Comparison of ENCODE assay signal across 19 cellular contexts in genomic region chr10:17747883-17748550, GRCh38. TPM values are rescaled to one million over a fixed set of nuclear protein-coding genes. Genes with fewer than 3 reads are reported as not detected.
DNase-seq lines count a peak whose midpoint lies in the region; FAIRE-seq and TF ChIP-seq lines count a peak whose summit lies in the region.
"Had no signal": no experiment of that assay in that cellular context is flagged by ENCODE, and none has a peak within 500 bp of the region (broad histone marks: within the 10 kb centered on the region; RNA-seq: fewer than 3 reads in every experiment).

No MANE protein-coding gene starts in this region.

- no peak for TF ChIP-seq CTCF in ascending aorta (IDR thresholded peaks at IDR 0.05)

- no peak overlapping the region for H3K27ac ChIP-seq in ascending aorta
- H3K27ac ChIP-seq: C4-2B, epithelial cell of prostate, spleen, tibial artery had no signal

- peak; percentile 21 for FAIRE-seq in GM12892 (lab: Jason Lieb, UNC)
- FAIRE-seq: kidney had no signal

- H3K9me3 ChIP-seq in ascending aorta, result no peaks in the 10 kb centered on the region
- H3K9me3 ChIP-seq: spleen, tibial artery had no signal

- H3K4me3 ChIP-seq in ascending aorta, result no peak overlapping the region
- H3K4me3 ChIP-seq: spleen, tibial artery had no signal

- in situ Hi-C loops in SK-MEL-5 (cut with HindIII; ENCODE audit: low pct_unique_long_range_greater_than_20kb, low sequenced_read_pairs), result no loop called here

- no peaks in the 10 kb centered on the region for H3K27me3 ChIP-seq in ascending aorta
- H3K27me3 ChIP-seq: spleen, tibial artery had no signal

- DNase-seq in GM12892 (ENCODE audit: insufficient read length) (no peak), SK-MEL-5 (ENCODE audit: low read depth, low spot score) (peak; percentile 3), fibroblast of peridontal ligament (ENCODE audit: extremely low read depth) (peak; percentile 47), renal cortical epithelial cell (ENCODE audit: low read depth) (peak; percentile 65), ascending aorta (ENCODE audit: low spot score in 2 of 2) (no peak), mucosa of gallbladder (ENCODE audit: low spot score) (no peak)
- DNase-seq in activated effector memory CD4-positive, alpha-beta T cell treated with Interleukin-2 at 50 U/mL for 16 hours, result no peak
- DNase-seq: activated B cell treated with CpG ODN at 0.5 μM for 24 hours; activated CD8-positive, alpha-beta memory T cell treated with anti-CD3 and anti-CD28 coated beads for 24 hours; anterior cingulate cortex; cortex of kidney; DMS79; kidney; NCI-H1092; NCI-H2171; spleen; tibial artery had no signal

- no peaks in the 10 kb centered on the region for H3K4me1 ChIP-seq in ascending aorta

- intact Hi-C loops in ascending aorta (cut with DNase I), result no loop called here

- H3K36me3 ChIP-seq in ascending aorta, result no peaks in the 10 kb centered on the region
- H3K36me3 ChIP-seq: spleen, tibial artery had no signal

- TF ChIP-seq POLR2A in GM12892 (IDR thresholded peaks at IDR 0.05; ENCODE audit: low read depth, low read length), result no peak

RNA-seq across cellular contexts. Expression of gene TMEM236, which starts 4.0 kb away (rescaled TPM):
- not detected for polyA plus RNA-seq in GM12892 (2012; ENCODE audit: missing spikeins)
- 0.03 and 0.05 TPM in 2 replicates for total RNA-seq in SK-MEL-5 (2014; rRNA removed; shearing (Covaris generic))
- polyA plus RNA-seq in SK-MEL-5 (2015; cell fraction: cytosol; rRNA removed), result 0.05 TPM in 1 of 2 replicates, not detected in the other
- 0.17 TPM in 1 of 2 replicates, not detected in the other for polyA plus RNA-seq in SK-MEL-5 (2015; cell fraction: nucleus; rRNA removed)
- total RNA-seq in renal cortical epithelial cell (0.10 TPM in 1 of 2 replicates, not detected in the other), ascending aorta (not detected), mucosa of gallbladder (0.46 TPM)

Comparison
In these comparisons a context has a peak if more than half of its experiments do, and no peak if none do; other contexts are left out.
1. DNase-seq: peak in SK-MEL-5 (single experiment), fibroblast of peridontal ligament (single experiment) and renal cortical epithelial cell (single experiment); none in GM12892 (single experiment), ascending aorta (0 of 2), activated effector memory CD4-positive, alpha-beta T cell treated with Interleukin-2 at 50 U/mL for 16 hours (single experiment) and mucosa of gallbladder (single experiment).